Comparison of ENCODE assay signal across 17 cellular contexts in the genomic region with DNA sequence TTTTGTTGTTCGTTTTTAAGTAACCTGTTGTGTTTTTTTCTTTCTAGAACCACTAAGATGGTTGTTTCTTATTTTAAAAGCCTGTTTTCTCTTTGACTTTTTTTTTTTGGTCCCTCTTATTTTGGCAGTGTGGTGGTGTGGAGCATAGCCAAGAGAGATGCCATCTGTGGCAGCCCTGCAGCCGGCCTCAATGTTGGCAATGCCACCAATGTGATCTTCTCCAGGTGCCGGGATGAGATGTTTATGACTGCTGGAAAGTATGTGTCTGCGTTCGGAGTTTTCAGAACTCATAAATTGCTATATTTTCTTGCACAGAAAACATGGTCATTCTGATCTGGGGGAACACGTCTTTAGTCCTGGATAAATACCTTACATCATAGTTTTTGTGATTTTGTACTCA. TPM values are rescaled to one million over a fixed set of nuclear protein-coding genes. Genes with fewer than 3 reads are reported as not detected.
A peak's percentile ranks its signal among the peaks of the same experiment; 100 is the strongest.
DNase-seq lines count a peak whose midpoint lies in the region.
"Had no signal": no experiment of that assay in that cellular context is flagged by ENCODE, and none has a peak within 500 bp of the region (broad histone marks: within the 10 kb centered on the region; RNA-seq: fewer than 3 reads in every experiment).

No MANE protein-coding gene starts in this region.

- intact Hi-C loops in activated CD4-positive, alpha-beta memory T cell treated with anti-CD3 and anti-CD28 coated beads for 36 hours (cut with micrococcal nuclease), result no loop called here

- POLR2A ChIA-PET in activated CD4-positive, alpha-beta memory T cell treated with anti-CD3 and anti-CD28 coated beads for 36 hours (lab: Charles Lee), result no interaction called here

- no peaks in the 10 kb centered on the region for H3K9me3 Mint-ChIP-seq in activated CD4-positive, alpha-beta memory T cell treated with anti-CD3 and anti-CD28 coated beads for 36 hours
- H3K9me3 Mint-ChIP-seq: CD4-positive, CD25-positive, alpha-beta regulatory T cell; CD8-positive, alpha-beta T cell had no signal

- in situ Hi-C loops in G401 (cut with HindIII; ENCODE audit: low sequenced_read_pairs), result no loop called here

- peaks cover 13% of the 10 kb centered on the region for H3K27me3 Mint-ChIP-seq in activated CD4-positive, alpha-beta memory T cell treated with anti-CD3 and anti-CD28 coated beads for 36 hours

- no peaks in the 10 kb centered on the region for H3K36me3 Mint-ChIP-seq in activated CD4-positive, alpha-beta memory T cell treated with anti-CD3 and anti-CD28 coated beads for 36 hours
- H3K36me3 Mint-ChIP-seq: CD4-positive, CD25-positive, alpha-beta regulatory T cell; CD8-positive, alpha-beta T cell had no signal

- H3K27ac Mint-ChIP-seq in activated CD4-positive, alpha-beta memory T cell treated with anti-CD3 and anti-CD28 coated beads for 36 hours, result no peak overlapping the region
- H3K27ac Mint-ChIP-seq: B cell; CD4-positive, CD25-positive, alpha-beta regulatory T cell; CD8-positive, alpha-beta T cell; H9 had no signal

- H3K4me3 Mint-ChIP-seq in activated CD4-positive, alpha-beta memory T cell treated with anti-CD3 and anti-CD28 coated beads for 36 hours, result no peak overlapping the region
- H3K4me3 Mint-ChIP-seq: B cell; CD4-positive, CD25-positive, alpha-beta regulatory T cell; CD8-positive, alpha-beta T cell; H9 had no signal

- DNase-seq in Ammon's horn (ENCODE audit: low spot score) (peak; percentile 17), G401 (ENCODE audit: low spot score) (peak; percentile 88), cerebellar cortex (ENCODE audit: low spot score) (peak; percentile 83), pons (ENCODE audit: low spot score) (peak; percentile 1), cortex of kidney (lab: John Stamatoyannopoulos, UW) (no peak)
- DNase-seq in activated CD4-positive, alpha-beta memory T cell treated with anti-CD3 and anti-CD28 coated beads for 36 hours, result no peak
- DNase-seq: CD4-positive, CD25-positive, alpha-beta regulatory T cell; CD8-positive, alpha-beta T cell; DMS153; DND-41; GDM1; GM23248; H9 had no signal

- no peaks in the 10 kb centered on the region for H3K4me1 Mint-ChIP-seq in activated CD4-positive, alpha-beta memory T cell treated with anti-CD3 and anti-CD28 coated beads for 36 hours (ENCODE audit: low read depth)
- H3K4me1 Mint-ChIP-seq: B cell, H9 had no signal

- CTCF ChIA-PET in activated CD4-positive, alpha-beta memory T cell treated with anti-CD3 and anti-CD28 coated beads for 36 hours (lab: Charles Lee), result no interaction called here

RNA-seq across cellular contexts. Expression of a gene that starts 17.6 kb away (rescaled TPM):
- total RNA-seq in G401 (2014; rRNA removed; shearing (Covaris generic)), result not detected in 2 replicates
- total RNA-seq in activated CD4-positive, alpha-beta memory T cell treated with anti-CD3 and anti-CD28 coated beads for 36 hours, result not detected
- total RNA-seq: A673; B cell; CD4-positive, CD25-positive, alpha-beta regulatory T cell; CD8-positive, alpha-beta T cell; GM12878; GM23248; H4; H9 had no signal

RNA-seq across cellular contexts. Expression of a gene that starts 18.4 kb away (rescaled TPM):
- total RNA-seq in G401 (2014; rRNA removed; shearing (Covaris generic)), result 92.6 and 95.8 TPM in 2 replicates
- total RNA-seq in activated CD4-positive, alpha-beta memory T cell treated with anti-CD3 and anti-CD28 coated beads for 36 hours, result 10 to 100 TPM; 75.2 to 75.8 TPM

RNA-seq across cellular contexts. Expression of a gene that starts 51.3 kb away (rescaled TPM):
- 2.8 and 3.0 TPM in 2 replicates for total RNA-seq in G401 (2014; rRNA removed; shearing (Covaris generic))
- under 1 TPM; 0.34 to 0.50 TPM for total RNA-seq in activated CD4-positive, alpha-beta memory T cell treated with anti-CD3 and anti-CD28 coated beads for 36 hours
- total RNA-seq: CD4-positive, CD25-positive, alpha-beta regulatory T cell; GM12878; GM23248 had no signal

Comparison
In these comparisons a context has a peak if more than half of its experiments do, and no peak if none do; other contexts are left out.
1. DNase-seq: peak in Ammon's horn (single experiment), G401 (single experiment), cerebellar cortex (single experiment) and pons (single experiment); none in cortex of kidney (single experiment) and activated CD4-positive, alpha-beta memory T cell treated with anti-CD3 and anti-CD28 coated beads for 36 hours (single experiment).